Comparison of ENCODE assay signal across 25 cellular contexts in genomic region chr14:77342726-77343397, GRCh38. TPM values are rescaled to one million over a fixed set of nuclear protein-coding genes. Genes with fewer than 3 reads are reported as not detected.
"Had no signal": no experiment of that assay in that cellular context is flagged by ENCODE, and none has a peak within 500 bp of the region (broad histone marks: within the 10 kb centered on the region; RNA-seq: fewer than 3 reads in every experiment).

No MANE protein-coding gene starts in this region.

- H3K27me3 Mint-ChIP-seq: activated B cell treated with CpG ODN at 0.5 μM for 24 hours; activated CD4-positive, alpha-beta memory T cell treated with anti-CD3 and anti-CD28 coated beads for 36 hours; activated naive CD8-positive, alpha-beta T cell treated with anti-CD3 and anti-CD28 coated beads for 36 hours; naive B cell had no signal

- H3K4me3 Mint-ChIP-seq: activated B cell treated with CpG ODN at 0.5 μM for 24 hours; activated CD4-positive, alpha-beta memory T cell treated with anti-CD3 and anti-CD28 coated beads for 36 hours; activated naive CD8-positive, alpha-beta T cell treated with anti-CD3 and anti-CD28 coated beads for 36 hours; naive B cell; neural progenitor cell; T-helper 2 cell treated with Interferon-gamma antibody and Interleukin-4, amounts not matched to agents 5 μg/mL and 100 μg/mL, for 36 hours had no signal

- H3K9me3 Mint-ChIP-seq: activated B cell treated with CpG ODN at 0.5 μM for 24 hours; activated CD4-positive, alpha-beta memory T cell treated with anti-CD3 and anti-CD28 coated beads for 36 hours; activated naive CD8-positive, alpha-beta T cell treated with anti-CD3 and anti-CD28 coated beads for 36 hours; naive B cell; neural progenitor cell; T-helper 2 cell treated with Interferon-gamma antibody and Interleukin-4, amounts not matched to agents 5 μg/mL and 100 μg/mL, for 36 hours had no signal

- H3K4me2 ChIP-seq: neural progenitor cell had no signal

- ATAC-seq: body of pancreas; mucosa of descending colon; right cardiac atrium; stimulated activated naive CD8-positive, alpha-beta T cell treated with anti-CD3 and anti-CD28 coated beads, Interleukin-15, Interleukin-2, amounts not matched to agents 100 U/mL and 50 U/mL, for 24 hours had no signal

- H3K4me3 ChIP-seq: body of pancreas, colonic mucosa, left ventricle myocardium inferior, mucosa of descending colon, neural progenitor cell, psoas muscle, tibial artery had no signal

- H3K27ac ChIP-seq: body of pancreas, colonic mucosa, left ventricle myocardium inferior, neural progenitor cell, psoas muscle, tibial artery had no signal

- H2AFZ ChIP-seq: neural progenitor cell had no signal

- H3K36me3 Mint-ChIP-seq: activated naive CD8-positive, alpha-beta T cell treated with anti-CD3 and anti-CD28 coated beads for 36 hours had no signal

- DNase-seq: activated B cell treated with CpG ODN at 0.5 μM for 24 hours; activated CD4-positive, alpha-beta memory T cell treated with anti-CD3 and anti-CD28 coated beads for 36 hours; activated CD4-positive, alpha-beta T cell treated with anti-CD3 and anti-CD28 coated beads for 4 hours; activated naive CD4-positive, alpha-beta T cell; activated naive CD8-positive, alpha-beta T cell treated with anti-CD3 and anti-CD28 coated beads for 36 hours; activated T-cell treated with anti-CD3 and anti-CD28 coated beads for 4 hours; amygdala; body of pancreas; central memory CD4-positive, alpha-beta T cell; colonic mucosa; left ventricle myocardium inferior; mucosa of descending colon; naive B cell; psoas muscle; right cardiac atrium; stimulated activated CD4-positive, alpha-beta T cell treated with anti-CD3 and anti-CD28 coated beads, Interleukin-2, amount 100 ng/mL, for 24 hours; stimulated activated naive CD8-positive, alpha-beta T cell treated with anti-CD3 and anti-CD28 coated beads, Interleukin-15, Interleukin-2, amounts not matched to agents 100 U/mL and 50 U/mL, for 24 hours; substantia nigra; tibial artery had no signal

- H3K27ac Mint-ChIP-seq: activated B cell treated with CpG ODN at 0.5 μM for 24 hours; activated CD4-positive, alpha-beta memory T cell treated with anti-CD3 and anti-CD28 coated beads for 36 hours; activated naive CD8-positive, alpha-beta T cell treated with anti-CD3 and anti-CD28 coated beads for 36 hours; neural progenitor cell; T-helper 2 cell treated with Interferon-gamma antibody and Interleukin-4, amounts not matched to agents 5 μg/mL and 100 μg/mL, for 36 hours had no signal

- H3K9ac ChIP-seq: neural progenitor cell had no signal

- H3K4me1 ChIP-seq: body of pancreas, colonic mucosa, left ventricle myocardium inferior, tibial artery had no signal

- H3K9me3 ChIP-seq: body of pancreas, colonic mucosa, left ventricle myocardium inferior, mucosa of descending colon, psoas muscle, tibial artery had no signal

- H3K36me3 ChIP-seq: colonic mucosa, neural progenitor cell had no signal

- FAIRE-seq: endometrium, frontal cortex, keratinocyte had no signal

- H3K27me3 ChIP-seq: body of pancreas, colonic mucosa, neural progenitor cell, tibial artery had no signal

RNA-seq across cellular contexts. Expression of gene SAMD15, which starts 34.3 kb away (rescaled TPM):
- total RNA-seq: skeletal muscle tissue had no signal
